ENCODE assay signal across 24 cellular contexts in genomic region chr17:47367257-47367656, GRCh38.
"Had no signal": no experiment of that assay in that cellular context is flagged by ENCODE, and none has a peak within 500 bp of the region (broad histone marks: within the 10 kb centered on the region; RNA-seq: fewer than 3 reads in every experiment).

No MANE protein-coding gene starts in this region.

- H2AFZ ChIP-seq: parathyroid adenoma had no signal

- FAIRE-seq: small intestine had no signal

- H3K36me3 ChIP-seq: ovary, right lobe of liver, sigmoid colon, thoracic aorta, tibial artery, transverse colon, upper lobe of right lung, uterus had no signal

- DNase-seq: naive thymus-derived CD8-positive, alpha-beta T cell; nephron progenitor cell; occipital lobe; ovary; psoas muscle; right lobe of liver; sigmoid colon; small intestine; stimulated activated CD4-positive, alpha-beta T cell treated with anti-CD3 and anti-CD28 coated beads, Interleukin-15, amount 100 ng/mL, for 24 hours; stimulated activated CD4-positive, alpha-beta T cell treated with anti-CD3 and anti-CD28 coated beads, Interleukin-2, amount 100 ng/mL, for 24 hours; stimulated activated CD4-positive, alpha-beta T cell treated with anti-CD3 and anti-CD28 coated beads, Interleukin-2, amount 100 ng/mL, for 48 hours; stimulated activated CD4-positive, alpha-beta T cell treated with anti-CD3 and anti-CD28 coated beads, Interleukin-4, amount 100 ng/mL, for 24 hours; stimulated activated naive B cell treated with anti-CD40 and anti-IgM and Interleukin-4, amounts not matched to agents 10 μg/mL and 1 μg/mL and 100 μg/mL, for 72 hours; stimulated activated naive CD4-positive, alpha-beta T cell treated with Interleukin-2 at 50 U/mL for 16 hours; stomach; tibial artery; transverse colon; upper lobe of right lung; uterus had no signal

- H3K9me3 ChIP-seq: ovary, right lobe of liver, sigmoid colon, stomach, thoracic aorta had no signal

- H3K4me1 ChIP-seq: parathyroid adenoma, psoas muscle, right lobe of liver, sigmoid colon, stomach, tibial artery, transverse colon, upper lobe of right lung, uterus had no signal

- H3K4me3 ChIP-seq: ovary, psoas muscle, right lobe of liver, sigmoid colon, stomach, thoracic aorta, tibial artery, transverse colon, upper lobe of right lung, uterus had no signal

- H3K27me3 ChIP-seq: ovary, right lobe of liver, sigmoid colon, stomach, tibial artery, transverse colon, upper lobe of right lung, uterus had no signal

- ATAC-seq: naive thymus-derived CD8-positive, alpha-beta T cell; natural killer cell treated with Interleukin-12 subunit alpha and Interleukin-12 subunit beta and Interleukin-15 and Interleukin-18, amount 100 ng/mL, for 72 hours; psoas muscle; right cardiac atrium; right lobe of liver; stimulated activated effector memory CD8-positive, alpha-beta T cell treated with anti-CD3 and anti-CD28 coated beads, Interleukin-12 subunit alpha, Interleukin-12 subunit beta, amount 100 ng/mL, for 72 hours; stimulated activated naive B cell treated with anti-CD40 and anti-IgM and Interleukin-4, amounts not matched to agents 10 μg/mL and 1 μg/mL and 100 μg/mL, for 72 hours; upper lobe of right lung had no signal

- H3K27ac ChIP-seq: ovary, parathyroid adenoma, psoas muscle, right lobe of liver, sigmoid colon, stomach, thoracic aorta, tibial artery, transverse colon, upper lobe of right lung, uterus had no signal

- H3K79me2 ChIP-seq: parathyroid adenoma had no signal
